23 cellular contexts compared by ENCODE assay signal in genomic region chr22:47693606-47694005, GRCh38.
DNase-seq lines count a peak whose midpoint lies in the region; ATAC-seq and TF ChIP-seq lines count a peak whose summit lies in the region.
"Had no signal": no experiment of that assay in that cellular context is flagged by ENCODE, and none has a peak within 500 bp of the region (broad histone marks: within the 10 kb centered on the region; RNA-seq: fewer than 3 reads in every experiment).

No MANE protein-coding gene starts in this region.

- H2BK12ac ChIP-seq in H9 (ENCODE audit: insufficient read length, low read depth, low read length): no peak overlapping the region

- H3K18ac ChIP-seq in H9 (ENCODE audit: insufficient read length, low read depth, low read length) (no peak overlapping the region), mesendoderm (ENCODE audit: low read length) (no peak overlapping the region)

- no peaks in the 10 kb centered on the region for H3K23me2 ChIP-seq in H9 (ENCODE audit: insufficient read length, low read depth, low read length, poor library complexity, severe bottlenecking)

- H3K4me3 Mint-ChIP-seq in H9 (no peak overlapping the region), endodermal cell (no peak overlapping the region), type B pancreatic cell (no peak overlapping the region)
- H3K4me3 Mint-ChIP-seq: B cell; CD4-positive, CD25-positive, alpha-beta regulatory T cell; CD8-positive, alpha-beta T cell; HFFc6 had no signal

- H2BK20ac ChIP-seq in H9 (ENCODE audit: low read depth, low read length, poor library complexity, severe bottlenecking): no peak overlapping the region

- H3K4ac ChIP-seq in H9 (ENCODE audit: low read depth, low read length) (no peak overlapping the region), mesendoderm (ENCODE audit: low read depth, low read length) (no peak overlapping the region)

- H3K36me3 ChIP-seq in endodermal cell (ENCODE audit: control insufficient read depth, insufficient read depth, low read length) (no peaks in the 10 kb centered on the region), mesendoderm (ENCODE audit: control insufficient read depth, insufficient read depth, low read length) (no peaks in the 10 kb centered on the region)
- H3K36me3 ChIP-seq: BLaER1, HAP-1 had no signal

- no peaks in the 10 kb centered on the region for H3K27me3 Mint-ChIP-seq in H9 (ENCODE audit: low read depth)
- H3K27me3 Mint-ChIP-seq in endodermal cell (ENCODE audit: insufficient read depth): peaks cover 3% of the 10 kb centered on the region
- peaks cover 3% of the 10 kb centered on the region for H3K27me3 Mint-ChIP-seq in type B pancreatic cell
- H3K27me3 Mint-ChIP-seq: B cell; CD4-positive, CD25-positive, alpha-beta regulatory T cell had no signal

- H2AFZ ChIP-seq in H9 (ENCODE audit: low read length): no peak overlapping the region
- H2AFZ ChIP-seq: GM23248 had no signal

- H3K36me3 Mint-ChIP-seq in H9 (ENCODE audit: insufficient read depth in 1 of 3, low read depth in 3 of 3) (no peaks in the 10 kb centered on the region; a peak in 2 of 7 replicates), endodermal cell (ENCODE audit: low read depth) (peaks cover 2% of the 10 kb centered on the region), type B pancreatic cell (no peaks in the 10 kb centered on the region)
- H3K36me3 Mint-ChIP-seq: CD4-positive, CD25-positive, alpha-beta regulatory T cell; CD8-positive, alpha-beta T cell had no signal

- no peak for ATAC-seq in GM21619 (IDR thresholded peaks at IDR 0.05; ENCODE audit: unreplicated experiment)
- no peak for ATAC-seq in esophagus mucosa
- ATAC-seq: CD8-positive, alpha-beta T cell; GM12878 had no signal

- H3K4me1 Mint-ChIP-seq in H9 (peaks cover 14 to 18% of the 10 kb centered on the region in 2 experiments), endodermal cell (peaks cover 10% of the 10 kb centered on the region), type B pancreatic cell (ENCODE audit: unreplicated experiment) (no peaks in the 10 kb centered on the region)

- H3K4me2 ChIP-seq in H9 (ENCODE audit: insufficient read depth, insufficient read length, low read length) (no peak overlapping the region), mesendoderm (ENCODE audit: low read length) (no peak overlapping the region)
- H3K4me2 ChIP-seq: BLaER1 had no signal

- H4K5ac ChIP-seq in H9 (ENCODE audit: insufficient read length, low read depth, low read length) (peak overlapping the region; percentile 20), mesendoderm (ENCODE audit: low read length) (no peak overlapping the region)

- H3K4me3 ChIP-seq in endodermal cell (ENCODE audit: low read length) (peak overlapping the region; percentile 12), mesendoderm (ENCODE audit: low read length) (no peak overlapping the region)
- H3K4me3 ChIP-seq: BLaER1, GM12878, GM23248, HAP-1 had no signal

- peaks cover 0 to 3% of the 10 kb centered on the region in 2 experiments; a peak in 1 of 5 replicates for H3K9me3 Mint-ChIP-seq in H9
- peaks cover 34% of the 10 kb centered on the region for H3K9me3 Mint-ChIP-seq in endodermal cell
- no peaks in the 10 kb centered on the region for H3K9me3 Mint-ChIP-seq in type B pancreatic cell
- H3K9me3 Mint-ChIP-seq: CD8-positive, alpha-beta T cell had no signal

- H3K27ac ChIP-seq in H9 (ENCODE audit: insufficient read length, low read depth, low read length) (no peak overlapping the region), endodermal cell (ENCODE audit: low read depth, low read length) (no peak overlapping the region), mesendoderm (ENCODE audit: low read depth, low read length) (no peak overlapping the region)
- H3K27ac ChIP-seq: 22Rv1, BLaER1, C4-2B, GM23248 had no signal

- H3K4me1 ChIP-seq in H9 (ENCODE audit: insufficient read depth, low read length) (no peaks in the 10 kb centered on the region), endodermal cell (ENCODE audit: control insufficient read depth, insufficient read depth, low read length) (no peaks in the 10 kb centered on the region), mesendoderm (ENCODE audit: control insufficient read depth, low read depth, low read length) (peaks cover 2% of the 10 kb centered on the region)
- H3K4me1 ChIP-seq: BLaER1, HAP-1 had no signal

- H2BK120ac ChIP-seq in H9 (ENCODE audit: low read depth, low read length, poor library complexity, severe bottlenecking): no peak overlapping the region
- no peak overlapping the region for H2BK120ac ChIP-seq in mesendoderm (ENCODE audit: low read depth, low read length)

- H3K23ac ChIP-seq in H9 (ENCODE audit: insufficient read length, low read depth, low read length) (no peak overlapping the region), mesendoderm (ENCODE audit: low read length) (no peak overlapping the region)

- H4K8ac ChIP-seq in H9 (replicated peaks; ENCODE audit: insufficient read length, low read depth, low read length) (no peak overlapping the region), mesendoderm (ENCODE audit: low read depth, low read length) (no peak overlapping the region)

- DNase-seq in H9 (no peak), endodermal cell (no peak), mesendoderm (no peak), type B pancreatic cell (ENCODE audit: extremely low spot score, unreplicated experiment) (peak; percentile 37), NCI-H1436 (lab: John Stamatoyannopoulos, UW) (no peak), NCI-H1417 (lab: John Stamatoyannopoulos, UW) (no peak)
- DNase-seq: Caco-2; CD4-positive, CD25-positive, alpha-beta regulatory T cell; CD8-positive, alpha-beta T cell; DMS153; DMS79; EL; GDM1; GM23248; HFFc6 had no signal

- no CpG with 5 or more reads among the region's 6 CpGs for WGBS in H9 (ENCODE audit: extremely low coverage, insufficient read length, low lambda C conversion rate)
- 91 to 93% methylated on average over 2 to 6 of the region's 6 CpGs for WGBS in endodermal cell (ENCODE audit: insufficient coverage in 1 of 2, insufficient read length in 1 of 2), 2 experiments
- WGBS in mesendoderm (ENCODE audit: extremely low coverage, insufficient coverage, low lambda C conversion rate): no CpG with 5 or more reads among the region's 6 CpGs

- TF ChIP-seq CTCF in H9 (conservative IDR thresholded peaks at IDR 0.05) (no peak), endodermal cell (conservative IDR thresholded peaks at IDR 0.05) (no peak), type B pancreatic cell (conservative IDR thresholded peaks at IDR 0.05) (no peak)

- no peaks in the 10 kb centered on the region for H4K20me1 ChIP-seq in H9 (ENCODE audit: control insufficient read depth, insufficient read depth, insufficient read length)
- H4K20me1 ChIP-seq: BLaER1 had no signal

- H3K9ac ChIP-seq in H9 (ENCODE audit: extremely low read depth, insufficient read length, low read length) (no peak overlapping the region), endodermal cell (ENCODE audit: extremely low read depth, low read length, poor library complexity, severe bottlenecking) (no peak overlapping the region), mesendoderm (ENCODE audit: low read length) (no peak overlapping the region)
- H3K9ac ChIP-seq: BLaER1, GM23248 had no signal

- no peaks in the 10 kb centered on the region for H3K27me3 ChIP-seq in H9 (ENCODE audit: insufficient read depth, low read length)
- H3K27me3 ChIP-seq in endodermal cell (ENCODE audit: control insufficient read depth, insufficient read depth, low read length, poor library complexity, severe bottlenecking): no peaks in the 10 kb centered on the region
- H3K27me3 ChIP-seq in mesendoderm (ENCODE audit: insufficient read depth, low read length, poor library complexity): no peaks in the 10 kb centered on the region
- H3K27me3 ChIP-seq: BLaER1 had no signal

- peak overlapping the region in 1 of 3 experiments; percentile 59; a peak in 1 of 7 replicates for H3K27ac Mint-ChIP-seq in H9
- H3K27ac Mint-ChIP-seq in endodermal cell: no peak overlapping the region
- H3K27ac Mint-ChIP-seq in type B pancreatic cell: no peak overlapping the region
- H3K27ac Mint-ChIP-seq: B cell; CD8-positive, alpha-beta T cell; HFFc6 had no signal

- H2BK15ac ChIP-seq in H9 (ENCODE audit: low read depth, low read length): no peak overlapping the region
- no peak overlapping the region for H2BK15ac ChIP-seq in mesendoderm (replicated peaks; ENCODE audit: low read depth)

- no peak overlapping the region for H3K14ac ChIP-seq in H9 (ENCODE audit: insufficient read depth, low read length)

- no peak overlapping the region for H2AK5ac ChIP-seq in H9 (ENCODE audit: insufficient read length, low read length)
- H2AK5ac ChIP-seq in mesendoderm (ENCODE audit: low read length): peak overlapping the region; percentile 6

- H4K91ac ChIP-seq in H9 (ENCODE audit: insufficient read length, low read depth, low read length): no peak overlapping the region

- no peaks in the 10 kb centered on the region for H3K79me1 ChIP-seq in H9 (ENCODE audit: insufficient read depth, low read depth, low read length, poor library complexity, severe bottlenecking)
- no peaks in the 10 kb centered on the region for H3K79me1 ChIP-seq in mesendoderm (ENCODE audit: low read length)

- no peak overlapping the region for H2BK5ac ChIP-seq in H9 (ENCODE audit: insufficient read length, low read length)
- H2BK5ac ChIP-seq in mesendoderm (ENCODE audit: low read length): no peak overlapping the region

- no peaks in the 10 kb centered on the region for H3K79me2 ChIP-seq in H9 (ENCODE audit: insufficient read depth, low read length)
- no peaks in the 10 kb centered on the region for H3K79me2 ChIP-seq in mesendoderm (ENCODE audit: control insufficient read depth, insufficient read depth, low read length)

- no peak overlapping the region for H3K56ac ChIP-seq in H9 (ENCODE audit: insufficient read length, low read depth, low read length)
- no peak overlapping the region for H3K56ac ChIP-seq in mesendoderm (ENCODE audit: low read length)

- H3K9me3 ChIP-seq in H9 (ENCODE audit: control insufficient read depth, low read depth, low read length) (no peaks in the 10 kb centered on the region), endodermal cell (ENCODE audit: control insufficient read depth, low read length) (peaks cover 63% of the 10 kb centered on the region)
- H3K9me3 ChIP-seq: Caco-2, HAP-1 had no signal

- H3T11ph ChIP-seq in H9 (ENCODE audit: low read length): no peak overlapping the region
